In genomic region chr13:75963318-75963717, GRCh38 we compare ENCODE assay signal across 1 cellular context.
TF ChIP-seq lines count a peak whose summit lies in the region.

No MANE protein-coding gene starts in this region.

TF ChIP-seq in SK-N-SH treated with all-trans-retinoic acid at 6 μM for 48 hours, 23 proteins besides CTCF, POLR2A, EP300 and RAD21 (continued from another document):
- TF ChIP-seq ARNTL (CRISPR knock-in tag; IDR thresholded peaks at IDR 0.05; ENCODE audit: borderline replicate concordance, low read depth) = no peak
- no peak for TF ChIP-seq BACH2 (CRISPR knock-in tag; IDR thresholded peaks at IDR 0.05; ENCODE audit: borderline replicate concordance)
- TF ChIP-seq ZNF70 (CRISPR knock-in tag; IDR thresholded peaks at IDR 0.05) = no peak
TF ChIP-seq in SK-N-SH treated with all-trans-retinoic acid at 6 μM for 48 hours: peak in this region for 0.
